10 cellular contexts compared by ENCODE assay signal in genomic region chr2:33620-34019, GRCh38. TPM values are rescaled to one million over a fixed set of nuclear protein-coding genes. Genes with fewer than 3 reads are reported as not detected.
DNase-seq lines count a peak whose midpoint lies in the region; ATAC-seq lines count a peak whose summit lies in the region.
"Had no signal": no experiment of that assay in that cellular context is flagged by ENCODE, and none has a peak within 500 bp of the region (broad histone marks: within the 10 kb centered on the region; RNA-seq: fewer than 3 reads in every experiment).

No MANE protein-coding gene starts in this region.

- peak overlapping the region; percentile 23 for H3K4me3 Mint-ChIP-seq in activated CD4-positive, alpha-beta memory T cell treated with anti-CD3 and anti-CD28 coated beads for 36 hours

- peak overlapping the region; percentile 81 for H3K27ac Mint-ChIP-seq in activated CD4-positive, alpha-beta memory T cell treated with anti-CD3 and anti-CD28 coated beads for 36 hours

- CTCF ChIA-PET in activated CD4-positive, alpha-beta memory T cell treated with anti-CD3 and anti-CD28 coated beads for 36 hours (lab: Charles Lee): interaction anchor here (1.4 kb wide), 1 partner anchor 11 kb away, joined by 4 read pairs; no protein-coding TSS in a partner anchor

- POLR2A ChIA-PET in activated CD4-positive, alpha-beta memory T cell treated with anti-CD3 and anti-CD28 coated beads for 36 hours (lab: Charles Lee): no interaction called here

- no peaks in the 10 kb centered on the region for H3K27me3 Mint-ChIP-seq in activated CD4-positive, alpha-beta memory T cell treated with anti-CD3 and anti-CD28 coated beads for 36 hours

- H3K9me3 Mint-ChIP-seq in activated CD4-positive, alpha-beta memory T cell treated with anti-CD3 and anti-CD28 coated beads for 36 hours: no peaks in the 10 kb centered on the region

- ATAC-seq in HG02763 (IDR thresholded peaks at IDR 0.05; ENCODE audit: unreplicated experiment) (no peak), GM21786 (IDR thresholded peaks at IDR 0.05; ENCODE audit: unreplicated experiment) (no peak)
- ATAC-seq: left cardiac atrium had no signal

- peak; percentile 86 for DNase-seq in HPDE6-E6E7 (ENCODE audit: extremely low spot score)
- peak; percentile 84 for DNase-seq in activated CD4-positive, alpha-beta memory T cell treated with anti-CD3 and anti-CD28 coated beads for 36 hours
- DNase-seq in dermis microvascular lymphatic vessel endothelial cell (ENCODE audit: low read depth in 2 of 2): peak; percentile 48 to 55
- peak; percentile 15 to 49 (median 26) for DNase-seq in stimulated activated CD4-positive, alpha-beta T cell treated with anti-CD3 and anti-CD28 coated beads, TNF-alpha, amount 100 ng/mL, for 24 hours (ENCODE audit: low read depth in 3 of 3)
- no peak for DNase-seq in retina
- no peak for DNase-seq in superior temporal gyrus (ENCODE audit: extremely low spot score)
- DNase-seq: left cardiac atrium had no signal

- H3K36me3 Mint-ChIP-seq in activated CD4-positive, alpha-beta memory T cell treated with anti-CD3 and anti-CD28 coated beads for 36 hours: no peaks in the 10 kb centered on the region

- H3K4me1 Mint-ChIP-seq in activated CD4-positive, alpha-beta memory T cell treated with anti-CD3 and anti-CD28 coated beads for 36 hours (ENCODE audit: low read depth): peaks cover 45% of the 10 kb centered on the region

- intact Hi-C loops in activated CD4-positive, alpha-beta memory T cell treated with anti-CD3 and anti-CD28 coated beads for 36 hours (cut with micrococcal nuclease): no loop called here

RNA-seq across cellular contexts. Expression of gene FAM110C, which starts 12.7 kb away (rescaled TPM):
- total RNA-seq in activated CD4-positive, alpha-beta memory T cell treated with anti-CD3 and anti-CD28 coated beads for 36 hours: 1 to 10 TPM; 3.1 to 3.6 TPM
- total RNA-seq in dermis microvascular lymphatic vessel endothelial cell: 0.39 and 0.51 TPM in 2 replicates
- total RNA-seq: LHCN-M2 had no signal

Comparison
In these comparisons a context has a peak if more than half of its experiments do, and no peak if none do; other contexts are left out.
1. DNase-seq: peak in HPDE6-E6E7 (single experiment), activated CD4-positive, alpha-beta memory T cell treated with anti-CD3 and anti-CD28 coated beads for 36 hours (single experiment), dermis microvascular lymphatic vessel endothelial cell (2 of 2) and stimulated activated CD4-positive, alpha-beta T cell treated with anti-CD3 and anti-CD28 coated beads, TNF-alpha, amount 100 ng/mL, for 24 hours (3 of 3); none in retina (single experiment) and superior temporal gyrus (single experiment).